Comparison of ENCODE assay signal across 10 cellular contexts in the genomic region with DNA sequence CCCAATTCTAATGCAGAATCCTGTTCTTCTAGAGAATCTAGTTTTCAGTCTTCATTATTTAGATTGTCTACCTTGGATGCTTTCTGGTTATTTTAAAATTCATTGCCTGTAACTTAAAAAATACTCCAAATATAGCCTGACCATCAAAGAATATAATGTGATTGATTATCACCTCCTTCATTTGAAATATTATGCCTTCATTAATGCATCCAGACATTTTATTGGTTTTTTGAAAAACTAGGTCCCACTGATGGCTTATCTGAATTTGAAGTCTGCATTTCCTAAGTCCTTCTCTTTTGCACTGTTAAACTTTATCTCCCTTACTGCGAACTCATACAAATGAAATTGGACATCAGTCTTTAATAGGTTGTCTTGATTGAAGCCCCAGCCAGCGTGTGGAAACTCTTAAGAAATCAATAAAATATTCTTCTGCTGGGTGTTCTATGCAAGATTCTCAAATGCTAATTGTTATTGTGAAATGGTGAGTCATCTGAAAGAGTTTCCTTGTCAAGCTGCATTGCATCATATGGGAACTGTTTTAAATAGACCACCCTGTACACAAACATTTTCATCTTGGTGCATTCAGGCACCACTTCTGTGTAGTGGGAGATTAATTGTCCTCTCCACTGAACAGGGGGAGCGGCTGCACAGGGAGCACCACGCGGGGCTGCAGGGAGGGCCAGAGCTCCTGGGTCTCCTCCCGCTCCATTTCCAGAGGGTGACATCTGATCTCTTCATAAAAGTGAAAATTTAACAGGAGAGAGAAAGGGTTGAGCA.
DNase-seq lines count a peak whose midpoint lies in the region; ATAC-seq and TF ChIP-seq lines count a peak whose summit lies in the region.
"Had no signal": no experiment of that assay in that cellular context is flagged by ENCODE, and none has a peak within 500 bp of the region (broad histone marks: within the 10 kb centered on the region; RNA-seq: fewer than 3 reads in every experiment).

No MANE protein-coding gene starts in this region.

- DNase-seq in HAP-1 (ENCODE audit: low spot score in 2 of 2), result peak; percentile 49 to 50
- peak; percentile 50 for DNase-seq in NOMO-1 treated with dmso at 0.1 percent for 144 hours (lab: John Stamatoyannopoulos, UW; ENCODE audit: unreplicated experiment)
- peak; percentile 80 for DNase-seq in epithelial cell of proximal tubule (ENCODE audit: low read depth)
- peak; percentile 46 for DNase-seq in retina
- no peak for DNase-seq in NCI-H345 (lab: John Stamatoyannopoulos, UW)
- no peak for DNase-seq in CD4-positive, alpha-beta memory T cell
- DNase-seq: NCI-H524, psoas muscle had no signal

- no peaks in the 10 kb centered on the region for H3K27me3 ChIP-seq in HAP-1 (ENCODE audit: low read depth)
- H3K27me3 ChIP-seq in CD4-positive, alpha-beta memory T cell (ENCODE audit: insufficient read depth, low read length), result no peaks in the 10 kb centered on the region

- H3K36me3 Mint-ChIP-seq in CD4-positive, alpha-beta memory T cell, result no peaks in the 10 kb centered on the region

- no peak overlapping the region for H3K27ac ChIP-seq in CD4-positive, alpha-beta memory T cell (ENCODE audit: low read depth, low read length)
- H3K27ac ChIP-seq: psoas muscle had no signal

- peaks cover 0 to 2% (median 0%) of the 10 kb centered on the region in 8 donors for H3K9me3 Mint-ChIP-seq in CD4-positive, alpha-beta memory T cell

- no peak overlapping the region for H3K27ac Mint-ChIP-seq in CD4-positive, alpha-beta memory T cell

- peaks cover 0 to 1% (median 0%) of the 10 kb centered on the region in 4 donors for H3K4me1 Mint-ChIP-seq in CD4-positive, alpha-beta memory T cell

- POLR2A ChIA-PET in CD4-positive, alpha-beta memory T cell (lab: Charles Lee; ENCODE audit: partially characterized antibody), result no interaction called here

- intact Hi-C loops in CD4-positive, alpha-beta memory T cell (cut with micrococcal nuclease), result no loop called here

- CTCF ChIA-PET in CD4-positive, alpha-beta memory T cell (lab: Charles Lee; ENCODE audit: partially characterized antibody), result no interaction called here

- H3K9me3 ChIP-seq in HAP-1, result no peaks in the 10 kb centered on the region
- no peaks in the 10 kb centered on the region for H3K9me3 ChIP-seq in CD4-positive, alpha-beta memory T cell (ENCODE audit: control insufficient read depth in 1 of 2, low read length in 2 of 2)
- H3K9me3 ChIP-seq: psoas muscle had no signal

- peaks cover 9% of the 10 kb centered on the region for H3K4me1 ChIP-seq in HAP-1
- no peaks in the 10 kb centered on the region for H3K4me1 ChIP-seq in CD4-positive, alpha-beta memory T cell (ENCODE audit: insufficient read depth, low read length)
- H3K4me1 ChIP-seq: psoas muscle had no signal

- H3K4me3 Mint-ChIP-seq in CD4-positive, alpha-beta memory T cell, result no peak overlapping the region

- H3K4me3 ChIP-seq in HAP-1, result no peak overlapping the region
- H3K4me3 ChIP-seq in epithelial cell of proximal tubule (ENCODE audit: low read depth, low read length), result no peak overlapping the region
- H3K4me3 ChIP-seq in CD4-positive, alpha-beta memory T cell (ENCODE audit: low read length in 2 of 2), result no peak overlapping the region
- H3K4me3 ChIP-seq: psoas muscle had no signal

- no peaks in the 10 kb centered on the region for H3K36me3 ChIP-seq in HAP-1 (replicated peaks)
- no peaks in the 10 kb centered on the region for H3K36me3 ChIP-seq in CD4-positive, alpha-beta memory T cell (ENCODE audit: insufficient read depth, low read length)

- no peak for TF ChIP-seq CTCF in epithelial cell of proximal tubule (conservative IDR thresholded peaks at IDR 0.05; ENCODE audit: low read depth, low read length)

- H3K27me3 Mint-ChIP-seq in CD4-positive, alpha-beta memory T cell, result peaks cover 5 to 7% of the 10 kb centered on the region in 2 donors

- no peak for ATAC-seq in HG03039 (IDR thresholded peaks at IDR 0.05; ENCODE audit: unreplicated experiment)
- no peak for ATAC-seq in GM21723 (IDR thresholded peaks at IDR 0.05; ENCODE audit: unreplicated experiment)

- in situ Hi-C loops in HAP-1 (cut with MboI; ENCODE audit: low sequenced_read_pairs), result no loop called here

Comparison
In these comparisons a context has a peak if more than half of its experiments do, and no peak if none do; other contexts are left out.
1. DNase-seq: peak in HAP-1 (2 of 2), NOMO-1 treated with dmso at 0.1 percent for 144 hours (single experiment), epithelial cell of proximal tubule (single experiment) and retina (single experiment); none in NCI-H345 (single experiment) and CD4-positive, alpha-beta memory T cell (0 of 5).